ENCODE assay signal across 24 cellular contexts in the genomic region with DNA sequence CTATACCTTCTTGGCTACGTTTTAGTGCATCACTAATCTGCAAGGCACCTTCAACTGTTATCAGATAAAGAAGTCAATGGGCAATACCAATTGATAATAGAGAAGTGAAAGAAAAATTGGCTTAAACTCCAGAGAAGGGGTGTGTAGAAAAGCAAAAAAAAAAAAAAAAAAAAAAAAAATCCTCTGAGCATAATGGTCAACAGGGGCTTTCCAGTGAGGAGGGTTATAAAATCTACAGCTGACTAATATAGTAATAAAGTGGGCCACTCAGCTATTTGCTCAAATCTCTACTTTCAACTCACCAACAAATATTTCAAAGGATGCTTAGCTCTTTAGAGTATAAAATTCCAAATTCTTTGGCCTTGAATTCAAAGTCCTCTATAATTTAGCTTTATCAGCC.
"Had no signal": no experiment of that assay in that cellular context is flagged by ENCODE, and none has a peak within 500 bp of the region (broad histone marks: within the 10 kb centered on the region; RNA-seq: fewer than 3 reads in every experiment).

No MANE protein-coding gene starts in this region.

- H3K4me3 Mint-ChIP-seq: IgD-negative memory B cell had no signal

- H3K4me2 ChIP-seq: KMS-11, PC-9 had no signal

- DNase-seq: Kasumi-1, MM.1S, NCI-H1092 treated with DMSO at 0.1 percent for 48 hours, NCI-H1694, NCI-H187 treated with DMSO at 0.1 percent for 48 hours, NCI-H2081, NCI-H2107, NCI-H226, NCI-H446, NCI-H510A, NCI-H524 treated with DMSO at 0.1 percent for 48 hours, NCI-H774, PC-9, Peyer's patch, SHP77 treated with DMSO at 0.1 percent for 48 hours, SJCRH30, T-helper 1 cell had no signal

- H3K4me1 Mint-ChIP-seq: IgD-negative memory B cell had no signal

- H3K9me3 ChIP-seq: Peyer's patch, SJCRH30 had no signal

- H3K36me3 Mint-ChIP-seq: IgD-negative memory B cell had no signal

- ATAC-seq: K562, Right ventricle myocardium inferior, SK-N-SH treated with all-trans-retinoic acid at 6 μM for 48 hours had no signal

- FAIRE-seq: HTR-8/SVneo, K562 had no signal

- H3K36me3 ChIP-seq: Peyer's patch had no signal

- H3K27me3 Mint-ChIP-seq: IgD-negative memory B cell had no signal

- H3K27ac ChIP-seq: HL-60, KMS-11, Peyer's patch, SJCRH30 had no signal

- H3K4me1 ChIP-seq: Peyer's patch had no signal

- H3K4me3 ChIP-seq: K562, PC-9, Peyer's patch, SJCRH30 had no signal

- H2AFZ ChIP-seq: PC-9 had no signal

- H3K27ac Mint-ChIP-seq: IgD-negative memory B cell had no signal
